ENCODE assay signal across 20 cellular contexts in genomic region chr16:3242709-3243108, GRCh38. TPM values are rescaled to one million over a fixed set of nuclear protein-coding genes. Genes with fewer than 3 reads are reported as not detected.
DNase-seq lines count a peak whose midpoint lies in the region; ATAC-seq and TF ChIP-seq lines count a peak whose summit lies in the region.
"Had no signal": no experiment of that assay in that cellular context is flagged by ENCODE, and none has a peak within 500 bp of the region (broad histone marks: within the 10 kb centered on the region; RNA-seq: fewer than 3 reads in every experiment).

No MANE protein-coding gene starts in this region.

- H3K9ac ChIP-seq in mammary epithelial cell (ENCODE audit: insufficient read depth, low read length), result no peak overlapping the region
- H3K9ac ChIP-seq: BLaER1 treated with 17β-estradiol and CSF1 and Interleukin-3, amounts not matched to agents 10 nM and 100 nM had no signal

- no peaks in the 10 kb centered on the region for H3K79me2 ChIP-seq in mammary epithelial cell (ENCODE audit: insufficient read depth, low read length)

- H3K36me3 Mint-ChIP-seq in MCF 10A (ENCODE audit: insufficient read depth, unreplicated experiment), result no peaks in the 10 kb centered on the region
- no peaks in the 10 kb centered on the region for H3K36me3 Mint-ChIP-seq in activated T-cell treated with anti-CD3 and anti-CD28 coated beads, Interleukin-2, amount 50 U/mL, for 4 hours (ENCODE audit: insufficient read depth)

- POLR2A ChIA-PET in MCF 10A (lab: Yijun Ruan, JAX), result interaction anchor here (0.6 kb wide), 1 partner anchor 10 kb away, joined by 3 read pairs; no protein-coding TSS in a partner anchor

- H3K27ac Mint-ChIP-seq in MCF 10A (ENCODE audit: low read depth, unreplicated experiment), result no peak overlapping the region

- intact Hi-C loops in MCF 10A (cut with micrococcal nuclease) (no loop called here), mammary epithelial cell (cut with micrococcal nuclease) (no loop called here)

- H3K9me3 Mint-ChIP-seq in MCF 10A (ENCODE audit: unreplicated experiment), result peaks cover 5% of the 10 kb centered on the region
- no peaks in the 10 kb centered on the region for H3K9me3 Mint-ChIP-seq in activated T-cell treated with anti-CD3 and anti-CD28 coated beads, Interleukin-2, amount 50 U/mL, for 4 hours

- H3K27ac ChIP-seq in mammary epithelial cell (ENCODE audit: insufficient read depth, low read depth, low read length), result no peak overlapping the region
- H3K27ac ChIP-seq in RWPE2 (ENCODE audit: poor library complexity, severe bottlenecking), result no peak overlapping the region
- H3K27ac ChIP-seq: BLaER1 treated with 17β-estradiol and CSF1 and Interleukin-3, amounts not matched to agents 10 nM and 100 nM; PC-9 had no signal

- in situ Hi-C loops in mammary epithelial cell (cut with MboI; ENCODE audit: low sequenced_read_pairs in 2 of 2), result no loop called here

- peaks cover 6% of the 10 kb centered on the region for H3K4me1 Mint-ChIP-seq in MCF 10A (ENCODE audit: insufficient read depth, unreplicated experiment)
- H3K4me1 Mint-ChIP-seq in activated T-cell treated with anti-CD3 and anti-CD28 coated beads, Interleukin-2, amount 50 U/mL, for 4 hours (ENCODE audit: low read depth), result no peaks in the 10 kb centered on the region

- DNase-seq in MCF 10A (ENCODE audit: unreplicated experiment), result peak; percentile 84
- DNase-seq in mammary epithelial cell, result no peak
- no peak for DNase-seq in RWPE2 (ENCODE audit: low spot score)
- no peak for DNase-seq in OCI-M2 (lab: John Stamatoyannopoulos, UW; ENCODE audit: unreplicated experiment)
- DNase-seq in activated T-cell treated with anti-CD3 and anti-CD28 coated beads, Interleukin-2, amount 50 U/mL, for 4 hours, result no peak
- DNase-seq: 8988T, Caco-2, H7, KG1, NCI-H1417, NCI-H1930, NCI-H2171 treated with DMSO at 0.1 percent for 48 hours, NCI-H510A treated with DMSO at 0.1 percent for 48 hours, Right ventricle myocardium superior had no signal

- H3K9me3 ChIP-seq in mammary epithelial cell (replicated peaks; ENCODE audit: insufficient read depth, low read length) (no peaks in the 10 kb centered on the region), RWPE2 (ENCODE audit: severe bottlenecking) (no peaks in the 10 kb centered on the region)
- H3K9me3 ChIP-seq: Caco-2 had no signal

- H3K4me3 Mint-ChIP-seq in MCF 10A (ENCODE audit: unreplicated experiment), result no peak overlapping the region
- H3K4me3 Mint-ChIP-seq in activated T-cell treated with anti-CD3 and anti-CD28 coated beads, Interleukin-2, amount 50 U/mL, for 4 hours, result no peak overlapping the region

- 71% methylated on average over 11 of the region's 11 CpGs for WGBS in mammary epithelial cell (ENCODE audit: low coverage, missing lambda C conversion rate)

- ATAC-seq in RWPE2 (ENCODE audit: low read depth), result peak; percentile 35; the same call in 1 of the 3 replicates
- ATAC-seq in esophagus mucosa, result peak; percentile 89
- no peak for ATAC-seq in HG03280 (IDR thresholded peaks at IDR 0.05; ENCODE audit: unreplicated experiment)
- no peak for ATAC-seq in HG03354 (IDR thresholded peaks at IDR 0.05; ENCODE audit: poor library complexity, severe bottlenecking, unreplicated experiment)
- ATAC-seq in activated T-cell treated with anti-CD3 and anti-CD28 coated beads, Interleukin-2, amount 50 U/mL, for 4 hours, result no peak

- no peaks in the 10 kb centered on the region for H4K20me1 ChIP-seq in mammary epithelial cell (ENCODE audit: insufficient read depth, low read length)
- H4K20me1 ChIP-seq: BLaER1 treated with 17β-estradiol and CSF1 and Interleukin-3, amounts not matched to agents 10 nM and 100 nM had no signal

- BruUV-seq in MCF 10A (replicated peaks; lab: Mats Ljungman, UMichigan), result no TSS peak
- BruUV-seq in mammary epithelial cell (replicated peaks; lab: Mats Ljungman, UMichigan), result no TSS peak

- CTCF ChIA-PET in MCF 10A (lab: Yijun Ruan, JAX) (no interaction called here), mammary epithelial cell (lab: Charles Lee; ENCODE audit: low non-redundant PET) (no interaction called here)

- H3K4me2 ChIP-seq in mammary epithelial cell (ENCODE audit: insufficient read depth, low read depth, low read length), result no peak overlapping the region
- H3K4me2 ChIP-seq: BLaER1 treated with 17β-estradiol and CSF1 and Interleukin-3, amounts not matched to agents 10 nM and 100 nM; PC-9 had no signal

- H3K27me3 ChIP-seq in mammary epithelial cell (ENCODE audit: insufficient read depth, low read length), result no peaks in the 10 kb centered on the region
- H3K27me3 ChIP-seq in RWPE2 (ENCODE audit: insufficient read depth, poor library complexity, severe bottlenecking), result no peaks in the 10 kb centered on the region
- H3K27me3 ChIP-seq: BLaER1 treated with 17β-estradiol and CSF1 and Interleukin-3, amounts not matched to agents 10 nM and 100 nM had no signal

- H3K27me3 Mint-ChIP-seq in MCF 10A (ENCODE audit: insufficient read depth, unreplicated experiment), result no peaks in the 10 kb centered on the region
- peaks cover 13% of the 10 kb centered on the region for H3K27me3 Mint-ChIP-seq in activated T-cell treated with anti-CD3 and anti-CD28 coated beads, Interleukin-2, amount 50 U/mL, for 4 hours (ENCODE audit: low read depth)

- no peaks in the 10 kb centered on the region for H3K4me1 ChIP-seq in mammary epithelial cell (ENCODE audit: insufficient read depth, low read length)
- no peaks in the 10 kb centered on the region for H3K4me1 ChIP-seq in RWPE2 (ENCODE audit: insufficient read depth, poor library complexity, severe bottlenecking)
- H3K4me1 ChIP-seq: Caco-2 had no signal

- H3K4me3 ChIP-seq in mammary epithelial cell (replicated peaks in 1 of 3; ENCODE audit: insufficient read depth in 1 of 3, low read depth in 2 of 3, low read length in 3 of 3) (no peak overlapping the region), RWPE2 (ENCODE audit: severe bottlenecking) (no peak overlapping the region)
- H3K4me3 ChIP-seq: BLaER1 treated with 17β-estradiol and CSF1 and Interleukin-3, amounts not matched to agents 10 nM and 100 nM; PC-9 had no signal

- TF ChIP-seq CTCF in MCF 10A (IDR thresholded peaks at IDR 0.05; ENCODE audit: unreplicated experiment) (no peak), mammary epithelial cell (conservative IDR thresholded peaks at IDR 0.05 in 1 of 2, IDR thresholded peaks at IDR 0.05 in 1 of 2; ENCODE audit: extremely low read depth in 1 of 2, insufficient read depth in 1 of 2, low read depth in 1 of 2, low read length in 2 of 2) (no peak), RWPE2 (IDR thresholded peaks at IDR 0.05; ENCODE audit: poor library complexity, severe bottlenecking) (no peak)

- H3K36me3 ChIP-seq in mammary epithelial cell (ENCODE audit: insufficient read depth, low read length) (no peaks in the 10 kb centered on the region), RWPE2 (ENCODE audit: low read depth) (no peaks in the 10 kb centered on the region)
- H3K36me3 ChIP-seq: BLaER1 treated with 17β-estradiol and CSF1 and Interleukin-3, amounts not matched to agents 10 nM and 100 nM had no signal

- dilution Hi-C loops in mammary epithelial cell (cut with HindIII; ENCODE audit: low sequenced_read_pairs), result no loop called here

- no peak overlapping the region for H2AFZ ChIP-seq in mammary epithelial cell (ENCODE audit: low read depth, low read length)
- H2AFZ ChIP-seq: PC-9 had no signal

RNA-seq across cellular contexts. Expression of gene ZNF200, which starts 7.8 kb away (rescaled TPM):
- total RNA-seq in MCF 10A (2022), result 6.6 and 8.8 TPM in 2 replicates
- total RNA-seq in mammary epithelial cell, result 10 to 100 TPM in 1 of 2 donors, 1 to 10 TPM in 1; 10.0 to 10.5 TPM
- polyA plus RNA-seq in mammary epithelial cell, result 4.2 TPM
- polyA minus RNA-seq in mammary epithelial cell, result 15.2 TPM
- 4.1 TPM for total RNA-seq in esophagus mucosa
- 1 to 10 TPM; 9.0 to 9.7 (median 9.6) TPM for total RNA-seq in activated T-cell treated with anti-CD3 and anti-CD28 coated beads, Interleukin-2, amount 50 U/mL, for 4 hours

RNA-seq across cellular contexts. Expression of gene MEFV, which starts 13.7 kb away (rescaled TPM):
- total RNA-seq in MCF 10A (2022) (0.49 and 0.72 TPM in 2 replicates), mammary epithelial cell (not detected), esophagus mucosa (0.52 TPM)
- polyA plus RNA-seq in mammary epithelial cell, result not detected
- not detected for polyA minus RNA-seq in mammary epithelial cell
- total RNA-seq in activated T-cell treated with anti-CD3 and anti-CD28 coated beads, Interleukin-2, amount 50 U/mL, for 4 hours, result under 1 TPM in 1 of 3 donors, not detected in 2; 0.14 TPM
- total RNA-seq: Caco-2, M059J, PC-9 had no signal

RNA-seq across cellular contexts. Expression of gene ZNF263, which starts 40.6 kb away (rescaled TPM):
- total RNA-seq in MCF 10A (2022) (28.3 and 30.9 TPM in 2 replicates), mammary epithelial cell (10 to 100 TPM; 23.7 to 54.8 TPM), esophagus mucosa (9.3 TPM)
- polyA plus RNA-seq in mammary epithelial cell, result 7.6 TPM
- 12.1 TPM for polyA minus RNA-seq in mammary epithelial cell
- 10 to 100 TPM; 39.7 to 44.5 (median 41.5) TPM for total RNA-seq in activated T-cell treated with anti-CD3 and anti-CD28 coated beads, Interleukin-2, amount 50 U/mL, for 4 hours

RNA-seq across cellular contexts. Expression of gene OR1F1, which starts 54.7 kb away (rescaled TPM):
- not detected in 2 replicates for total RNA-seq in MCF 10A (2022)
- total RNA-seq in mammary epithelial cell, result not detected
- 0.54 TPM for polyA plus RNA-seq in mammary epithelial cell
- polyA minus RNA-seq in mammary epithelial cell, result not detected
- not detected for total RNA-seq in esophagus mucosa
- total RNA-seq in activated T-cell treated with anti-CD3 and anti-CD28 coated beads, Interleukin-2, amount 50 U/mL, for 4 hours, result not detected
- total RNA-seq: Caco-2, H7, M059J, Right ventricle myocardium superior had no signal

Comparison
In these comparisons a context has a peak if more than half of its experiments do, and no peak if none do; other contexts are left out.
1. ATAC-seq: peak in RWPE2 (single experiment) and esophagus mucosa (single experiment); none in HG03280 (single experiment), HG03354 (single experiment) and activated T-cell treated with anti-CD3 and anti-CD28 coated beads, Interleukin-2, amount 50 U/mL, for 4 hours (0 of 2).